Comparison of ENCODE assay signal across 1 cellular context in genomic region chr20:31673943-31674463, GRCh38.
TF ChIP-seq lines count a peak whose summit lies in the region.

No MANE protein-coding gene starts in this region.

TF ChIP-seq in IMR-90, 13 proteins besides CTCF, POLR2A, EP300 and RAD21 (continued from another document):
- no peak for TF ChIP-seq NFE2L2 (IDR thresholded peaks at IDR 0.05; ENCODE audit: low read depth, low read length)
